ENCODE assay signal across 8 cellular contexts in the genomic region with DNA sequence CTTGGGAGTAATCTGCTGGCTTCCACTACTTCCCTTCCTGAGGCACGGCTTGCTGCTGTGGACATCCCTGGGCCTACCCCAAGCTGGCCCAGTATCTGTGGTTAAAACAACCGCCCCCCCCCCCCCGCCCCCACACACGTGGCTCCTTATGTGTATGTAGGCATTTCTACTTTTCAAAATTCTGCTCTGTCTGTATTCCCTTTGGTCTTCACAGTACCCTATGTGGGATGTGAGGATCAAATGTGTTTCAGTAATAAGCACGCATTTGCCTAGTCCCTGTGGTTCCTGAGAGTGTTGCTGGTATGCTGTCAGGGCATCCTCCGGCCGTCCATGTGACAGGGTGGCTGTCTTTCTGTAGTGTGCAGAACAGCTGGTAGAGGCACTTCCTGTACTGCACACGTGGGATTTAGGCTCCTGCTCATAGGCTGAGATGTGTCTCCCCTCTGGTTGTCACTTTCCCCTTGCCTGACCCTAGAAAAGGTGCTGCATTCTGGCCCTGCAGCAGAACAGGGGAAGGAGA. TPM values are rescaled to one million over a fixed set of nuclear protein-coding genes. Genes with fewer than 3 reads are reported as not detected.
DNase-seq lines count a peak whose midpoint lies in the region; ATAC-seq and TF ChIP-seq lines count a peak whose summit lies in the region.

No MANE protein-coding gene starts in this region.

- no peak overlapping the region for H3K27ac ChIP-seq in neural progenitor cell

- H3K27me3 Mint-ChIP-seq in CD14-positive monocyte (ENCODE audit: low read depth in 3 of 3) (peaks cover 5 to 15% (median 7%) of the 10 kb centered on the region in 3 donors), neural progenitor cell (ENCODE audit: insufficient read depth, low read depth) (peaks cover 15% of the 10 kb centered on the region)

- no peak overlapping the region for H3K9ac ChIP-seq in neural progenitor cell

- no peaks in the 10 kb centered on the region for H3K9me3 ChIP-seq in neural progenitor cell (ENCODE audit: low read depth)

- no peaks in the 10 kb centered on the region for H3K36me3 ChIP-seq in neural progenitor cell

- H3K9me3 Mint-ChIP-seq in CD14-positive monocyte (peaks cover 0 to 4% (median 0%) of the 10 kb centered on the region in 7 donors), neural progenitor cell (no peaks in the 10 kb centered on the region)

- H3K27me3 ChIP-seq in neural progenitor cell: peaks cover 20% of the 10 kb centered on the region

- H2AFZ ChIP-seq in neural progenitor cell (replicated peaks): no peak overlapping the region

- ATAC-seq in GM19025 (IDR thresholded peaks at IDR 0.05; ENCODE audit: low read depth, unreplicated experiment): peak; percentile 72
- peak; percentile 55 for ATAC-seq in HG03139 (IDR thresholded peaks at IDR 0.05; ENCODE audit: unreplicated experiment)

- H3K4me2 ChIP-seq in neural progenitor cell: no peak overlapping the region

- no peak overlapping the region for H3K4me3 ChIP-seq in neural progenitor cell

- H3K36me3 Mint-ChIP-seq in CD14-positive monocyte (no peaks in the 10 kb centered on the region), neural progenitor cell (peaks cover 14% of the 10 kb centered on the region)

- peak overlapping the region in 1 of 7 donors; percentile 68 for H3K27ac Mint-ChIP-seq in CD14-positive monocyte
- no peak overlapping the region for H3K27ac Mint-ChIP-seq in neural progenitor cell

- no peaks in the 10 kb centered on the region for H4K20me1 ChIP-seq in neural progenitor cell (ENCODE audit: low read depth)

- peak overlapping the region; percentile 66 to 75 for H3K4me3 Mint-ChIP-seq in CD14-positive monocyte
- peak overlapping the region; percentile 43 for H3K4me3 Mint-ChIP-seq in neural progenitor cell

- peaks cover 67% of the 10 kb centered on the region for H3K4me1 Mint-ChIP-seq in CD14-positive monocyte
- H3K4me1 Mint-ChIP-seq in neural progenitor cell: peaks cover 18% of the 10 kb centered on the region

- H3K4me1 ChIP-seq in neural progenitor cell: no peaks in the 10 kb centered on the region

- intact Hi-C loops in CD14-positive monocyte (cut with micrococcal nuclease): loop anchor here in 1 of 2 donors (10.0 kb wide), 1 partner anchor 301 kb away; no protein-coding TSS in a partner anchor

- peaks cover 32% of the 10 kb centered on the region for H3F3A ChIP-seq in neural progenitor cell (ENCODE audit: low read depth)

- peak; percentile 62 for DNase-seq in CD14-positive monocyte (ENCODE audit: low spot score)
- peak; percentile 11 for DNase-seq in RPMI7951 (ENCODE audit: low read depth)
- peak; percentile 12 for DNase-seq in activated T-helper 9 cell treated with anti-CD3 and anti-CD28 coated beads, Interleukin-2, amount 50 U/mL, for 16 hours (ENCODE audit: low read depth)
- no peak for DNase-seq in neural progenitor cell (ENCODE audit: low spot score)
- DNase-seq in NCI-H128 (lab: John Stamatoyannopoulos, UW; ENCODE audit: unreplicated experiment): no peak
- DNase-seq in COR-L47 (lab: John Stamatoyannopoulos, UW): no peak

- H3K79me2 ChIP-seq in neural progenitor cell (ENCODE audit: low read depth): no peaks in the 10 kb centered on the region

- TF ChIP-seq CTCF in CD14-positive monocyte (IDR thresholded peaks at IDR 0.05) (no peak), neural progenitor cell (IDR thresholded peaks at IDR 0.05) (no peak)

RNA-seq across cellular contexts. Expression of a gene that starts 2.2 kb away (rescaled TPM):
- under 1 TPM; 0.23 to 0.57 TPM for polyA plus RNA-seq in CD14-positive monocyte
- 2.4 and 4.0 TPM in 2 replicates for total RNA-seq in RPMI7951 (2014; rRNA removed; shearing (Covaris generic))
- 4.1 and 9.0 TPM in 2 replicates for total RNA-seq in neural progenitor cell (ENCODE audit: low replicate concordance)

RNA-seq across cellular contexts. Expression of a gene that starts 24.3 kb away (rescaled TPM):
- 100 to 1,000 TPM; 117 to 122 TPM for polyA plus RNA-seq in CD14-positive monocyte
- total RNA-seq in RPMI7951 (2014; rRNA removed; shearing (Covaris generic)): 140 TPM in 2 replicates
- 99.8 and 113 TPM in 2 replicates for total RNA-seq in neural progenitor cell (ENCODE audit: low replicate concordance)

Comparison
In these comparisons a context has a peak if more than half of its experiments do, and no peak if none do; other contexts are left out.
1. DNase-seq: peak in CD14-positive monocyte (single experiment), RPMI7951 (single experiment) and activated T-helper 9 cell treated with anti-CD3 and anti-CD28 coated beads, Interleukin-2, amount 50 U/mL, for 16 hours (single experiment); none in neural progenitor cell (single experiment), NCI-H128 (single experiment) and COR-L47 (single experiment).